ENCODE assay signal across 19 cellular contexts in genomic region chr7:106451171-106451570, GRCh38.
DNase-seq lines count a peak whose midpoint lies in the region; ATAC-seq, FAIRE-seq and TF ChIP-seq lines count a peak whose summit lies in the region.
"Had no signal": no experiment of that assay in that cellular context is flagged by ENCODE, and none has a peak within 500 bp of the region (broad histone marks: within the 10 kb centered on the region; RNA-seq: fewer than 3 reads in every experiment).

No MANE protein-coding gene starts in this region.

- H3K4me3 ChIP-seq in Caco-2 (ENCODE audit: low read depth, low read length) (no peak overlapping the region), K562 (no peak overlapping the region), fibroblast of villous mesenchyme (ENCODE audit: low read depth, low read length) (no peak overlapping the region), prostate gland (no peak overlapping the region)
- H3K4me3 ChIP-seq: BLaER1, GM12878, GM23338 had no signal

- no peak for ATAC-seq in K562
- no peak for ATAC-seq in foreskin keratinocyte
- ATAC-seq: CD8-positive, alpha-beta T cell; GM12878; GM23338; HCT116 had no signal

- H3K9ac ChIP-seq in K562 (ENCODE audit: insufficient read depth in 1 of 2, low read depth in 2 of 2, low read length in 2 of 2), result no peak overlapping the region
- H3K9ac ChIP-seq: BLaER1 had no signal

- no peaks in the 10 kb centered on the region for H3K36me3 Mint-ChIP-seq in Caco-2 (ENCODE audit: insufficient read depth, unreplicated experiment)
- H3K36me3 Mint-ChIP-seq: CD4-positive, CD25-positive, alpha-beta regulatory T cell; CD8-positive, alpha-beta T cell had no signal

- H3K27me3 ChIP-seq in Caco-2 (replicated peaks; ENCODE audit: control insufficient read depth, insufficient read depth, low read length) (no peaks in the 10 kb centered on the region), K562 (ENCODE audit: control insufficient read depth in 2 of 2, insufficient read depth in 2 of 2, low read length in 2 of 2) (no peaks in the 10 kb centered on the region), foreskin keratinocyte (no peaks in the 10 kb centered on the region), prostate gland (replicated peaks; ENCODE audit: insufficient read depth) (no peaks in the 10 kb centered on the region)
- H3K27me3 ChIP-seq: BLaER1 had no signal

- no peak for FAIRE-seq in K562 (lab: Jason Lieb, UNC)
- FAIRE-seq: D721Med, GM12878 had no signal

- in situ Hi-C loops in K562 (cut with MboI), result no loop called here

- H3K4me3 Mint-ChIP-seq in Caco-2 (ENCODE audit: unreplicated experiment), result no peak overlapping the region
- H3K4me3 Mint-ChIP-seq: B cell; CD4-positive, CD25-positive, alpha-beta regulatory T cell; CD8-positive, alpha-beta T cell; GM23338; H9 had no signal

- TF ChIP-seq RAD21 in K562 (CRISPR knock-in tag; conservative IDR thresholded peaks at IDR 0.05 in 1 of 2, IDR thresholded peaks at IDR 0.05 in 1 of 2), result no peak

- peak overlapping the region; percentile 27 for H3K27ac Mint-ChIP-seq in Caco-2 (ENCODE audit: unreplicated experiment)
- H3K27ac Mint-ChIP-seq: B cell; CD4-positive, CD25-positive, alpha-beta regulatory T cell; CD8-positive, alpha-beta T cell; GM23338; H9 had no signal

- no peaks in the 10 kb centered on the region for H3K79me2 ChIP-seq in K562 (ENCODE audit: control insufficient read depth, insufficient read depth, low read length)

- TF ChIP-seq POLR2A in K562 (conservative IDR thresholded peaks at IDR 0.05) (no peak), prostate gland (IDR thresholded peaks at IDR 0.05) (no peak)

- peaks cover 13% of the 10 kb centered on the region for H3K9me3 Mint-ChIP-seq in Caco-2 (ENCODE audit: unreplicated experiment)

- H3K4me1 Mint-ChIP-seq in Caco-2 (ENCODE audit: low read depth, unreplicated experiment), result peaks cover 8% of the 10 kb centered on the region
- H3K4me1 Mint-ChIP-seq: B cell; CD4-positive, CD25-positive, alpha-beta regulatory T cell; GM23338; H9 had no signal

- H3K4me1 ChIP-seq in Caco-2, result peaks cover 22% of the 10 kb centered on the region
- H3K4me1 ChIP-seq in K562 (replicated peaks in 1 of 2; ENCODE audit: control insufficient read depth in 2 of 2, insufficient read depth in 2 of 2, low read length in 2 of 2), result peaks cover 13 to 32% of the 10 kb centered on the region in 2 experiments; a peak in 4 of 5 replicates
- H3K4me1 ChIP-seq in foreskin keratinocyte, result peaks cover 8% of the 10 kb centered on the region
- no peaks in the 10 kb centered on the region for H3K4me1 ChIP-seq in prostate gland (replicated peaks)
- H3K4me1 ChIP-seq: BLaER1 had no signal

- no peak for TF ChIP-seq EP300 in K562 (IDR thresholded peaks at IDR 0.05; ENCODE audit: low read length)

- no peaks in the 10 kb centered on the region for H4K20me1 ChIP-seq in K562 (replicated peaks; ENCODE audit: control insufficient read depth, insufficient read depth, low read length)
- H4K20me1 ChIP-seq: BLaER1 had no signal

- H3K4me2 ChIP-seq in K562 (ENCODE audit: insufficient read depth, low read length), result no peak overlapping the region
- H3K4me2 ChIP-seq: BLaER1, GM23338 had no signal

- BruUV-seq in Caco-2 (replicated peaks; lab: Mats Ljungman, UMichigan) (no TSS peak), K562 (replicated peaks; lab: Mats Ljungman, UMichigan) (no TSS peak)

- H3K27me3 Mint-ChIP-seq in Caco-2 (ENCODE audit: insufficient read depth, unreplicated experiment), result no peaks in the 10 kb centered on the region

- POLR2A ChIA-PET in Caco-2 (lab: Charles Lee) (no interaction called here), K562 (lab: Yijun Ruan, JAX) (no interaction called here)

- H3K27ac ChIP-seq in K562 (ENCODE audit: extremely low read depth, low read depth, low read length) (no peak overlapping the region), foreskin keratinocyte (no peak overlapping the region), prostate gland (no peak overlapping the region)
- H3K27ac ChIP-seq: BLaER1, C4-2B had no signal

- H3K36me3 ChIP-seq in Caco-2 (ENCODE audit: control insufficient read depth, insufficient read depth, low read length) (no peaks in the 10 kb centered on the region), K562 (ENCODE audit: control insufficient read depth, insufficient read depth, low read length) (no peaks in the 10 kb centered on the region), prostate gland (no peaks in the 10 kb centered on the region)
- H3K36me3 ChIP-seq: BLaER1 had no signal

- H2AFZ ChIP-seq in K562 (ENCODE audit: low read depth, low read length), result no peak overlapping the region
- H2AFZ ChIP-seq: GM23338 had no signal

- DNase-seq in Caco-2, result no peak
- no peak for DNase-seq in K562 (ENCODE audit: extremely low read depth in 1 of 4, low spot score in 3 of 4)
- DNase-seq in fibroblast of villous mesenchyme (ENCODE audit: low read depth), result peak; percentile 22
- no peak for DNase-seq in foreskin keratinocyte
- DNase-seq in prostate gland (ENCODE audit: low spot score), result no peak
- no peak for DNase-seq in activated effector memory CD4-positive, alpha-beta T cell treated with anti-CD3 and anti-CD28 coated beads, Interleukin-2, amount 50 U/mL, for 16 hours
- DNase-seq: CD4-positive, CD25-positive, alpha-beta regulatory T cell; CD8-positive, alpha-beta T cell; DMS 273 treated with DMSO at 0.1 percent for 48 hours; DMS79; GDM1; H9 had no signal

- intact Hi-C loops in Caco-2 (cut with micrococcal nuclease; ENCODE audit: unreplicated experiment), result no loop called here
- intact Hi-C loops in K562 (cut with micrococcal nuclease), result no loop called here
- intact Hi-C loops in prostate gland (cut with DNase I), result no loop called here

- 83% methylated on average over 4 of the region's 4 CpGs for WGBS in K562 (ENCODE audit: insufficient coverage, low coverage, missing lambda C conversion rate)
- WGBS in prostate gland, result 94% methylated on average over 4 of the region's 4 CpGs

- H3K9me3 ChIP-seq in Caco-2 (no peaks in the 10 kb centered on the region), K562 (replicated peaks; ENCODE audit: control insufficient read depth, insufficient read depth, low read depth, low read length) (peaks cover 4% of the 10 kb centered on the region; the same call in 1 of the 2 replicates), prostate gland (no peaks in the 10 kb centered on the region)

- CTCF ChIA-PET in Caco-2 (lab: Charles Lee), result no interaction called here
- CTCF ChIA-PET in K562 (lab: Yijun Ruan, JAX; ENCODE audit: low intra/inter-chr PET ratio), result no interaction called here

- H3K9me1 ChIP-seq in K562 (ENCODE audit: control insufficient read depth, insufficient read depth, low read length), result no peaks in the 10 kb centered on the region

- TF ChIP-seq CTCF in Caco-2 (IDR thresholded peaks at IDR 0.05; ENCODE audit: insufficient read depth in 1 of 2, low read depth in 1 of 2, low read length in 1 of 2, severe bottlenecking in 1 of 2, unreplicated experiment in 1 of 2), result no peak
- no peak for TF ChIP-seq CTCF in K562 (IDR thresholded peaks at IDR 0.05 in 2 of 3, conservative IDR thresholded peaks at IDR 0.05 in 1 of 3; ENCODE audit: insufficient read depth in 2 of 3, low read depth in 1 of 3, low read length in 3 of 3)
- TF ChIP-seq CTCF in fibroblast of villous mesenchyme (IDR thresholded peaks at IDR 0.05; ENCODE audit: insufficient read depth, low read depth, low read length), result no peak
- no peak for TF ChIP-seq CTCF in foreskin keratinocyte (conservative IDR thresholded peaks at IDR 0.05)
- TF ChIP-seq CTCF in prostate gland (IDR thresholded peaks at IDR 0.05), result no peak

TF ChIP-seq in K562, 482 proteins besides CTCF, POLR2A, EP300 and RAD21 (continues in another document):
- no peak for TF ChIP-seq ZNF239 (CRISPR knock-in tag; IDR thresholded peaks at IDR 0.05)
- no peak for TF ChIP-seq ARNT (IDR thresholded peaks at IDR 0.05)
- TF ChIP-seq MTA3 (IDR thresholded peaks at IDR 0.05; ENCODE audit: borderline replicate concordance), result no peak
- TF ChIP-seq ZNF384 (IDR thresholded peaks at IDR 0.05; ENCODE audit: low read depth, low read length), result no peak
- no peak for TF ChIP-seq NR3C1 (CRISPR knock-in tag; IDR thresholded peaks at IDR 0.05)
- no peak for TF ChIP-seq CEBPZ (IDR thresholded peaks at IDR 0.05; ENCODE audit: borderline replicate concordance, low read depth, low read length)
- TF ChIP-seq ZNF175 (CRISPR knock-in tag; IDR thresholded peaks at IDR 0.05; ENCODE audit: low read depth), result no peak
- TF ChIP-seq SAFB2 (IDR thresholded peaks at IDR 0.05; ENCODE audit: borderline replicate concordance, low read depth, low read length, severe bottlenecking), result no peak
- TF ChIP-seq HNRNPUL1 (IDR thresholded peaks at IDR 0.05; ENCODE audit: low read length), result no peak
- no peak for TF ChIP-seq HDAC1 (IDR thresholded peaks at IDR 0.05)
- no peak for TF ChIP-seq SMARCB1 (IDR thresholded peaks at IDR 0.05; ENCODE audit: insufficient read length, low read depth)
- no peak for TF ChIP-seq DACH1 (IDR thresholded peaks at IDR 0.05; ENCODE audit: partially characterized antibody)
- peak; percentile 53; the same call in 1 of the 2 replicates for TF ChIP-seq ILK (tag; IDR thresholded peaks at IDR 0.05; ENCODE audit: borderline replicate concordance, low read depth)
- no peak for TF ChIP-seq FOXP1 (CRISPR knock-in tag; IDR thresholded peaks at IDR 0.05)
- TF ChIP-seq DMBX1 (CRISPR knock-in tag; IDR thresholded peaks at IDR 0.05; ENCODE audit: borderline replicate concordance), result peak; percentile 75
